Comparison of ENCODE assay signal across 9 cellular contexts in the genomic region with DNA sequence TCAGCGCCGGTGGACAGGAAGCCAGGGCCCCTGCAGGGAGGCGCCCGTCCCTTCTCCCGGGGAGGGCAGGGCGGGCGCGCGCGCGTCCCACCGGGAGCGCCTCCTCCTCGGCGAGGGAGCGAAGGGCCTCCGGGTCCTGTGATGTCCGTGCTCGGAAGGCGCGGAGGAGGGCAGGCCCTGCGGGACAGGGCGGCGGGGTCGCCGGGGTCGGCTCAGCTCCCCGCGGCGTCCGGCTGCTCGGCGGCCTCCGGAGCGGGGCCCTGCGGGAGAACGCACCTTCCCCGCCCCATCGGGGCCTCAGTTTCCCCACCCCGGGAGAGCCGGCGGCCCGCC. TPM values are rescaled to one million over a fixed set of nuclear protein-coding genes. Genes with fewer than 3 reads are reported as not detected.
DNase-seq lines count a peak whose midpoint lies in the region; ATAC-seq and TF ChIP-seq lines count a peak whose summit lies in the region.
"Had no signal": no experiment of that assay in that cellular context is flagged by ENCODE, and none has a peak within 500 bp of the region (broad histone marks: within the 10 kb centered on the region; RNA-seq: fewer than 3 reads in every experiment).

No MANE protein-coding gene starts in this region.

- H3K4me3 Mint-ChIP-seq in activated T-cell treated with anti-CD3 and anti-CD28 coated beads, Interleukin-2, amount 50 U/mL, for 4 hours, result peak overlapping the region; percentile 82
- H3K4me3 Mint-ChIP-seq in glutamatergic neuron (ENCODE audit: unreplicated experiment), result peak overlapping the region; percentile 94
- H3K4me3 Mint-ChIP-seq in progenitor cell of endocrine pancreas (ENCODE audit: low read depth), result peak overlapping the region; percentile 88

- peak; percentile 16 for ATAC-seq in GM21360 (IDR thresholded peaks at IDR 0.05; ENCODE audit: unreplicated experiment)
- ATAC-seq in activated T-cell treated with anti-CD3 and anti-CD28 coated beads, Interleukin-2, amount 50 U/mL, for 4 hours, result peak; percentile 28 to 36

- H3K27ac ChIP-seq in HL-60 (replicated peaks), result peak overlapping the region; percentile 63

- H3K4me1 Mint-ChIP-seq in activated T-cell treated with anti-CD3 and anti-CD28 coated beads, Interleukin-2, amount 50 U/mL, for 4 hours (ENCODE audit: low read depth), result peaks cover 17% of the 10 kb centered on the region
- H3K4me1 Mint-ChIP-seq in glutamatergic neuron (ENCODE audit: low read depth, unreplicated experiment) (peaks cover 3% of the 10 kb centered on the region), progenitor cell of endocrine pancreas (ENCODE audit: low read depth) (peaks cover 10% of the 10 kb centered on the region)

- no peaks in the 10 kb centered on the region for H3K27me3 ChIP-seq in HL-60 (ENCODE audit: insufficient read depth, poor library complexity, severe bottlenecking)

- in situ Hi-C loops in Caki2 (cut with HindIII; ENCODE audit: low pct_unique_long_range_greater_than_20kb, low sequenced_read_pairs), result no loop called here

- DNase-seq in Caki2 (ENCODE audit: low read depth), result peak; percentile 53
- DNase-seq in HL-60 (ENCODE audit: low read depth in 1 of 2, low spot score in 1 of 2), result peak in 1 of 2 experiments; percentile 35
- DNase-seq in activated T-cell treated with anti-CD3 and anti-CD28 coated beads, Interleukin-2, amount 50 U/mL, for 4 hours, result no peak
- no peak for DNase-seq in glutamatergic neuron
- no peak for DNase-seq in progenitor cell of endocrine pancreas (ENCODE audit: low spot score, unreplicated experiment)
- no peak for DNase-seq in hippocampal formation (lab: John Stamatoyannopoulos, UW)
- DNase-seq in SKM-1 (lab: John Stamatoyannopoulos, UW; ENCODE audit: unreplicated experiment), result no peak

- H3K27ac Mint-ChIP-seq in glutamatergic neuron (ENCODE audit: unreplicated experiment), result no peak overlapping the region
- peak overlapping the region; percentile 94 for H3K27ac Mint-ChIP-seq in progenitor cell of endocrine pancreas

- H3K36me3 Mint-ChIP-seq in activated T-cell treated with anti-CD3 and anti-CD28 coated beads, Interleukin-2, amount 50 U/mL, for 4 hours (ENCODE audit: insufficient read depth), result no peaks in the 10 kb centered on the region
- H3K36me3 Mint-ChIP-seq in glutamatergic neuron (ENCODE audit: unreplicated experiment), result no peaks in the 10 kb centered on the region
- no peaks in the 10 kb centered on the region for H3K36me3 Mint-ChIP-seq in progenitor cell of endocrine pancreas (ENCODE audit: insufficient read depth)

- H3K27me3 Mint-ChIP-seq in activated T-cell treated with anti-CD3 and anti-CD28 coated beads, Interleukin-2, amount 50 U/mL, for 4 hours (ENCODE audit: low read depth), result no peaks in the 10 kb centered on the region
- H3K27me3 Mint-ChIP-seq in glutamatergic neuron (ENCODE audit: unreplicated experiment) (peaks cover 8% of the 10 kb centered on the region), progenitor cell of endocrine pancreas (no peaks in the 10 kb centered on the region)

- no peak for TF ChIP-seq CTCF in HL-60 (IDR thresholded peaks at IDR 0.05; ENCODE audit: insufficient read depth, low read length)
- no peak for TF ChIP-seq CTCF in glutamatergic neuron (IDR thresholded peaks at IDR 0.05; ENCODE audit: partially characterized antibody, unreplicated experiment)
- TF ChIP-seq CTCF in progenitor cell of endocrine pancreas (IDR thresholded peaks at IDR 0.05; ENCODE audit: unreplicated experiment), result no peak

- H3K9me3 Mint-ChIP-seq in activated T-cell treated with anti-CD3 and anti-CD28 coated beads, Interleukin-2, amount 50 U/mL, for 4 hours, result no peaks in the 10 kb centered on the region
- peaks cover 8% of the 10 kb centered on the region for H3K9me3 Mint-ChIP-seq in glutamatergic neuron (ENCODE audit: unreplicated experiment)
- no peaks in the 10 kb centered on the region for H3K9me3 Mint-ChIP-seq in progenitor cell of endocrine pancreas (ENCODE audit: low read depth)

- H3K4me3 ChIP-seq in HL-60 (replicated peaks; ENCODE audit: insufficient read depth, low read length), result peak overlapping the region; percentile 85

RNA-seq across cellular contexts. Expression of gene EXD3, which starts 0.3 kb away (rescaled TPM):
- total RNA-seq in Caki2 (2014; rRNA removed; shearing (Covaris generic); ENCODE audit: low replicate concordance), result 0.84 and 5.3 TPM in 2 replicates
- total RNA-seq in activated T-cell treated with anti-CD3 and anti-CD28 coated beads, Interleukin-2, amount 50 U/mL, for 4 hours, result 1 to 10 TPM; 1.7 to 2.8 (median 2.5) TPM
- 24.5 TPM for total RNA-seq in glutamatergic neuron (ENCODE audit: unreplicated experiment)
- total RNA-seq in progenitor cell of endocrine pancreas, result 31.7 and 33.8 TPM in 2 replicates

RNA-seq across cellular contexts. Expression of gene NOXA1, which starts 0.6 kb away (rescaled TPM):
- 5.1 and 5.5 TPM in 2 replicates for total RNA-seq in Caki2 (2014; rRNA removed; shearing (Covaris generic); ENCODE audit: low replicate concordance)
- under 1 TPM; 0.34 to 0.82 (median 0.46) TPM for total RNA-seq in activated T-cell treated with anti-CD3 and anti-CD28 coated beads, Interleukin-2, amount 50 U/mL, for 4 hours
- total RNA-seq in glutamatergic neuron (ENCODE audit: unreplicated experiment) (2.6 TPM), progenitor cell of endocrine pancreas (15.3 and 16.3 TPM in 2 replicates)

RNA-seq across cellular contexts. Expression of gene ENTPD8, which starts 18.5 kb away (rescaled TPM):
- total RNA-seq in Caki2 (2014; rRNA removed; shearing (Covaris generic); ENCODE audit: low replicate concordance), result not detected in 2 replicates
- not detected for total RNA-seq in activated T-cell treated with anti-CD3 and anti-CD28 coated beads, Interleukin-2, amount 50 U/mL, for 4 hours
- total RNA-seq in glutamatergic neuron (ENCODE audit: unreplicated experiment) (1.0 TPM), progenitor cell of endocrine pancreas (2.7 and 3.2 TPM in 2 replicates)
- total RNA-seq: subcutaneous adipose tissue had no signal

RNA-seq across cellular contexts. Expression of gene NSMF, which starts 36.5 kb away (rescaled TPM):
- total RNA-seq in Caki2 (2014; rRNA removed; shearing (Covaris generic); ENCODE audit: low replicate concordance), result 33.8 and 41.5 TPM in 2 replicates
- total RNA-seq in activated T-cell treated with anti-CD3 and anti-CD28 coated beads, Interleukin-2, amount 50 U/mL, for 4 hours, result 10 to 100 TPM; 69.5 to 89.1 (median 87.7) TPM
- total RNA-seq in glutamatergic neuron (ENCODE audit: unreplicated experiment) (131 TPM), progenitor cell of endocrine pancreas (57.4 and 59.8 TPM in 2 replicates)
